Comparison of ENCODE assay signal across 12 cellular contexts in the genomic region with DNA sequence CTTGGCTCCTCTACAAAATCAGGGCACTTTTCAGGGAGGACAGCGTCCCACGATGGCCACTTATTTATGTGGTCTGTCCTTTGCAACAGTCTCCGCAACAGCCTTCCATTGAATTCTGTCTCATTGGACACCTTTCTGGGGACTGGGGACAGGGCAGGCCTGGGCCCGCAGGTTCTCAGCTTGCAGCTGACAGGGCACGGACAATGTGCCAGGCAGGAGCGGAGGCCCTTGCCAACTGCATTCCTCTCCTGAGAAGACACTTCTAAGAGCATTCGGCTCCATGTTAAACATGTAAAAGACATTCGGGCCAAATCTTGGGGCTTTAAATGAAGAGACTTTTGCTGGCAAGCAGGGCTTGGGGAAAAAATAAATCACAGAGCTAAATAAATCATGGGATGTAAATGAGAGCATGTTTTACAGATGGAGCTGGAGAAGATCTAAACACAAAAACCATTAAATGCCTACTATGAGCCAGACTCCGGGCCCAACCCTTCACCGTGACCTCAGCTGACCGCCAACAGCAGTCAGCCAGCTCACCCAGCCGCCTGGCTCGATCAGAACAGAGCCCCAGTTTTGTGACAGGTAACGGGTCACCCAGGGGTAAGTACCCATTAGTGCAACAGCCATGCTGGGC. TPM values are rescaled to one million over a fixed set of nuclear protein-coding genes. Genes with fewer than 3 reads are reported as not detected.
DNase-seq lines count a peak whose midpoint lies in the region; ATAC-seq, FAIRE-seq and TF ChIP-seq lines count a peak whose summit lies in the region.
"Had no signal": no experiment of that assay in that cellular context is flagged by ENCODE, and none has a peak within 500 bp of the region (broad histone marks: within the 10 kb centered on the region; RNA-seq: fewer than 3 reads in every experiment).

No MANE protein-coding gene starts in this region.

- in situ Hi-C loops in GM23248 (cut with MboI) (no loop called here), GM13976 (cut with MboI; ENCODE audit: low sequenced_read_pairs, unreplicated experiment) (no loop called here)

- TF ChIP-seq CTCF in gastroesophageal sphincter (IDR thresholded peaks at IDR 0.05) (no peak), sigmoid colon (IDR thresholded peaks at IDR 0.05) (no peak), GM13976 (IDR thresholded peaks at IDR 0.05; ENCODE audit: borderline replicate concordance, control extremely low read depth, extremely low read depth, insufficient read depth, missing control alignments) (no peak), D721Med (IDR thresholded peaks at IDR 0.05; ENCODE audit: insufficient read depth, missing control alignments) (no peak)

- no peaks in the 10 kb centered on the region for H3K27me3 ChIP-seq in GM23248 (replicated peaks; ENCODE audit: insufficient read depth)
- H3K27me3 ChIP-seq in gastroesophageal sphincter, result no peaks in the 10 kb centered on the region
- H3K27me3 ChIP-seq in sigmoid colon, result no peaks in the 10 kb centered on the region

- no peak overlapping the region for H3K4me3 Mint-ChIP-seq in activated CD8-positive, alpha-beta T cell treated with anti-CD3 and anti-CD28 coated beads, Interleukin-2, amount 10 ng/mL, durations not matched to agents 7 days and 5 days

- H3K27ac ChIP-seq in GM23248 (peak overlapping the region; percentile 40), gastroesophageal sphincter (peak overlapping the region; percentile 82 to 99 (median 98)), sigmoid colon (peak overlapping the region; percentile 90 to 98 (median 96))
- H3K27ac ChIP-seq: SK-N-MC had no signal

- TF ChIP-seq EP300 in gastroesophageal sphincter (IDR thresholded peaks at IDR 0.05) (no peak), sigmoid colon (IDR thresholded peaks at IDR 0.05) (peak in 2 of 4 donors; percentile 74 to 87)

- peak; percentile 36 for DNase-seq in GM23248
- no peak for DNase-seq in activated CD8-positive, alpha-beta T cell treated with anti-CD3 and anti-CD28 coated beads, Interleukin-2, amount 10 ng/mL, durations not matched to agents 7 days and 5 days
- peak; percentile 90 for DNase-seq in sigmoid colon
- no peak for DNase-seq in GM13976 (ENCODE audit: low spot score)
- no peak for DNase-seq in SW480 (ENCODE audit: low spot score)
- no peak for DNase-seq in D721Med (ENCODE audit: insufficient read length, low spot score)
- DNase-seq in putamen (ENCODE audit: low spot score), result no peak
- DNase-seq: effector CD8-positive, alpha-beta T cell; EL; NCI-H2171 had no signal

- H2AFZ ChIP-seq in GM23248, result no peak overlapping the region

- H3K4me1 ChIP-seq in GM23248 (ENCODE audit: insufficient read depth) (peaks cover 79% of the 10 kb centered on the region), gastroesophageal sphincter (peaks cover 11 to 100% (median 73%) of the 10 kb centered on the region in 3 donors), sigmoid colon (peaks cover 0 to 100% (median 100%) of the 10 kb centered on the region in 4 donors)

- no peaks in the 10 kb centered on the region for H3K9me2 ChIP-seq in GM23248 (ENCODE audit: insufficient read depth)

- peak overlapping the region; percentile 26; the same call in 1 of the 2 replicates for H3K9ac ChIP-seq in GM23248

- POLR2A ChIA-PET in activated CD8-positive, alpha-beta T cell treated with anti-CD3 and anti-CD28 coated beads, Interleukin-2, amount 10 ng/mL, durations not matched to agents 7 days and 5 days (lab: Charles Lee), result interaction anchor here (0.8 to 1.7 kb wide), 4 partner anchors 11 to 16 kb away, joined by 3 to 13 read pairs (median 4); partner anchors contain the start of gene WDR1

- no peak overlapping the region for H3K4me2 ChIP-seq in GM23248 (ENCODE audit: unreplicated experiment)

- H4K20me1 ChIP-seq in GM23248 (ENCODE audit: insufficient read depth), result no peaks in the 10 kb centered on the region

- no peaks in the 10 kb centered on the region for H3K9me3 Mint-ChIP-seq in activated CD8-positive, alpha-beta T cell treated with anti-CD3 and anti-CD28 coated beads, Interleukin-2, amount 10 ng/mL, durations not matched to agents 7 days and 5 days (ENCODE audit: insufficient read depth)

- CTCF ChIA-PET in activated CD8-positive, alpha-beta T cell treated with anti-CD3 and anti-CD28 coated beads, Interleukin-2, amount 10 ng/mL, durations not matched to agents 7 days and 5 days (lab: Charles Lee), result no interaction called here

- H3K79me2 ChIP-seq in GM23248 (ENCODE audit: insufficient read depth), result peaks cover 95% of the 10 kb centered on the region

- no peak for FAIRE-seq in D721Med (lab: Jason Lieb, UNC)

- peak overlapping the region; percentile 64 for H3K27ac Mint-ChIP-seq in activated CD8-positive, alpha-beta T cell treated with anti-CD3 and anti-CD28 coated beads, Interleukin-2, amount 10 ng/mL, durations not matched to agents 7 days and 5 days

- H3K9me3 ChIP-seq in GM23248 (ENCODE audit: low read depth) (no peaks in the 10 kb centered on the region), gastroesophageal sphincter (no peaks in the 10 kb centered on the region), sigmoid colon (no peaks in the 10 kb centered on the region)

- intact Hi-C loops in sigmoid colon (cut with DNase I), result loop anchor here (5.0 kb wide), 1 partner anchor 71 kb away; no protein-coding TSS in a partner anchor

- H3K36me3 ChIP-seq in GM23248 (ENCODE audit: low read depth), result peaks cover 38% of the 10 kb centered on the region; the same call in 1 of the 2 replicates
- peaks cover 0 to 55% of the 10 kb centered on the region in 2 donors for H3K36me3 ChIP-seq in gastroesophageal sphincter
- peaks cover 8 to 39% (median 30%) of the 10 kb centered on the region in 4 donors for H3K36me3 ChIP-seq in sigmoid colon

- no peak for ATAC-seq in activated CD8-positive, alpha-beta T cell treated with anti-CD3 and anti-CD28 coated beads, Interleukin-2, amount 10 ng/mL, durations not matched to agents 7 days and 5 days
- ATAC-seq in gastroesophageal sphincter, result peak; percentile 17

- H3K27me3 Mint-ChIP-seq in activated CD8-positive, alpha-beta T cell treated with anti-CD3 and anti-CD28 coated beads, Interleukin-2, amount 10 ng/mL, durations not matched to agents 7 days and 5 days (ENCODE audit: low read depth), result no peaks in the 10 kb centered on the region

- WGBS in GM23248 (ENCODE audit: low coverage in 1 of 2, low lambda C conversion rate in 2 of 2, missing lambda C conversion rate in 2 of 2), 2 experiments, result 37 to 39% methylated on average over 14 of the region's 14 CpGs
- WGBS in gastroesophageal sphincter (ENCODE audit: low coverage in 1 of 2), 2 donors, result 0 to 28% methylated on average over 1 to 11 of the region's 14 CpGs
- 80 to 86% methylated on average over 14 of the region's 14 CpGs for WGBS in sigmoid colon, 2 donors

- H3K36me3 Mint-ChIP-seq in activated CD8-positive, alpha-beta T cell treated with anti-CD3 and anti-CD28 coated beads, Interleukin-2, amount 10 ng/mL, durations not matched to agents 7 days and 5 days (ENCODE audit: low read depth), result peaks cover 92% of the 10 kb centered on the region

- peaks cover 96% of the 10 kb centered on the region for H3K4me1 Mint-ChIP-seq in activated CD8-positive, alpha-beta T cell treated with anti-CD3 and anti-CD28 coated beads, Interleukin-2, amount 10 ng/mL, durations not matched to agents 7 days and 5 days (ENCODE audit: low read depth)

- H3F3A ChIP-seq in GM23248 (ENCODE audit: insufficient read depth), result peaks cover 65% of the 10 kb centered on the region

- TF ChIP-seq POLR2A in gastroesophageal sphincter (IDR thresholded peaks at IDR 0.05) (no peak), sigmoid colon (IDR thresholded peaks at IDR 0.05) (no peak)

- H3K4me3 ChIP-seq in GM23248 (no peak overlapping the region), gastroesophageal sphincter (no peak overlapping the region), sigmoid colon (no peak overlapping the region)
- H3K4me3 ChIP-seq: SK-N-MC had no signal

RNA-seq across cellular contexts. Expression of gene WDR1, which starts 14.9 kb away (rescaled TPM):
- total RNA-seq in GM23248 (2014; rRNA removed; shearing (Covaris generic)), result 471 and 487 TPM in 2 replicates
- polyA plus RNA-seq in GM23248 (2016; fragmentation: Nextera tagmentation; extraction: Ambion mirVana) (413 and 419 TPM in 2 replicates), sigmoid colon (100 to 1,000 TPM; 200 to 267 (median 247) TPM)
- total RNA-seq in activated CD8-positive, alpha-beta T cell treated with anti-CD3 and anti-CD28 coated beads, Interleukin-2, amount 10 ng/mL, durations not matched to agents 7 days and 5 days, result 100 to 1,000 TPM; 516 to 550 TPM
- total RNA-seq in gastroesophageal sphincter (100 to 1,000 TPM; 353 to 530 (median 419) TPM), sigmoid colon (100 to 1,000 TPM; 171 to 267 (median 238) TPM)

Comparison
In these comparisons a context has a peak if more than half of its experiments do, and no peak if none do; other contexts are left out.
1. DNase-seq: peak in GM23248 (single experiment) and sigmoid colon (single experiment); none in activated CD8-positive, alpha-beta T cell treated with anti-CD3 and anti-CD28 coated beads, Interleukin-2, amount 10 ng/mL, durations not matched to agents 7 days and 5 days (single experiment), GM13976 (single experiment), SW480 (single experiment), D721Med (single experiment) and putamen (single experiment).
2. H3K27ac ChIP-seq: peak in every context shown above with its lines; median percentile 98 in gastroesophageal sphincter; 96 in sigmoid colon; 40 in GM23248.